Comparison of ENCODE assay signal across 19 cellular contexts in the genomic region with DNA sequence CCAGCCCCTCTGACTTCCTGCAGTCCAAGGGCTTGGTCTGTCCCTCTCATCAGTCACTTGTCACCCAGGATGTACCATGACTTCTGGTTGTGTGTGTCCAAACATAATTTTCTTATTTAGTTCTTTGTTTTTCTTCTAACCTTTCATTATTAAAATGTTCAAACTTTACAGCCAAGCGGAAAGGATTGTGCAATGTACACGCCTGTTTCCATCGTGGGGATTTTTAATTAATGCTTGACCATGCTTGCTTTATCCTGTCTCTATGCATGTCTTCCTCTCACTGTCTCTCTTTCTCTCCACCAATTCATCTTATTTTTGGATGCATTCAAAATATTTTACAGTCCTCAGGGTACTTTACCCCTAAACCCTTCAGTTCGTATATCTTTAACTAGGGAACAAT. TPM values are rescaled to one million over a fixed set of nuclear protein-coding genes. Genes with fewer than 3 reads are reported as not detected.
DNase-seq lines count a peak whose midpoint lies in the region; ATAC-seq and TF ChIP-seq lines count a peak whose summit lies in the region.
"Had no signal": no experiment of that assay in that cellular context is flagged by ENCODE, and none has a peak within 500 bp of the region (broad histone marks: within the 10 kb centered on the region; RNA-seq: fewer than 3 reads in every experiment).

No MANE protein-coding gene starts in this region.

- TF ChIP-seq CTCF in PC-9 (conservative IDR thresholded peaks at IDR 0.05) (no peak), nephron (IDR thresholded peaks at IDR 0.05; ENCODE audit: unreplicated experiment in 3 of 3) (no peak)

- H3K4me3 ChIP-seq in BLaER1 (no peak overlapping the region), PC-9 (no peak overlapping the region)
- H3K4me3 ChIP-seq: GM23248 had no signal

- no peaks in the 10 kb centered on the region for H4K20me1 ChIP-seq in BLaER1
- no peaks in the 10 kb centered on the region for H4K20me1 ChIP-seq in PC-9 (ENCODE audit: insufficient read depth)

- H3K27me3 ChIP-seq in BLaER1 (no peaks in the 10 kb centered on the region), PC-9 (ENCODE audit: insufficient read depth, low read depth) (no peaks in the 10 kb centered on the region)

- POLR2A ChIA-PET in PC-9 (lab: Charles Lee; ENCODE audit: unreplicated experiment): no interaction called here

- no peak overlapping the region for H3K4me3 Mint-ChIP-seq in nephron
- H3K4me3 Mint-ChIP-seq: CD4-positive, CD25-positive, alpha-beta regulatory T cell; CD8-positive, alpha-beta memory T cell had no signal

- BruUV-seq in PC-9 (replicated peaks; lab: Mats Ljungman, UMichigan): no TSS peak

- peaks cover 52% of the 10 kb centered on the region for H3F3A ChIP-seq in PC-9 (ENCODE audit: insufficient read depth, low read depth)

- H2AFZ ChIP-seq in PC-9: no peak overlapping the region
- H2AFZ ChIP-seq: GM23248 had no signal

- H3K9me3 Mint-ChIP-seq in nephron: no peaks in the 10 kb centered on the region
- H3K9me3 Mint-ChIP-seq: CD4-positive, CD25-positive, alpha-beta regulatory T cell; CD8-positive, alpha-beta memory T cell had no signal

- H3K4me1 ChIP-seq in BLaER1: peaks cover 37% of the 10 kb centered on the region
- peaks cover 83% of the 10 kb centered on the region for H3K4me1 ChIP-seq in PC-9 (replicated peaks; ENCODE audit: insufficient read depth)

- no peak overlapping the region for H3K27ac ChIP-seq in BLaER1
- no peak overlapping the region for H3K27ac ChIP-seq in PC-9
- H3K27ac ChIP-seq: GM23248, HL-60 had no signal

- H3K36me3 Mint-ChIP-seq in nephron (ENCODE audit: low read depth): no peaks in the 10 kb centered on the region
- H3K36me3 Mint-ChIP-seq: CD4-positive, CD25-positive, alpha-beta regulatory T cell; CD8-positive, alpha-beta memory T cell had no signal

- no peak for DNase-seq in PC-9
- peak; percentile 24 for DNase-seq in amniotic epithelial cell (ENCODE audit: low read depth)
- no peak for DNase-seq in SHP77 treated with DMSO at 0.1 percent for 48 hours (lab: John Stamatoyannopoulos, UW)
- no peak for DNase-seq in NCI-H1694 (lab: John Stamatoyannopoulos, UW)
- DNase-seq in kidney glomerular epithelial cell (lab: John Stamatoyannopoulos, UW): no peak
- DNase-seq: 8988T; C1 segment of cervical spinal cord; CD4-positive, CD25-positive, alpha-beta regulatory T cell; CD8-positive, alpha-beta memory T cell; DMS153; DMS79; GDM1; GM23248; HCEC 1CT had no signal

- H3K36me3 ChIP-seq in BLaER1: no peaks in the 10 kb centered on the region
- H3K36me3 ChIP-seq in PC-9 (ENCODE audit: low read depth): no peaks in the 10 kb centered on the region

- H3K9me3 ChIP-seq in BLaER1 (no peaks in the 10 kb centered on the region), PC-9 (ENCODE audit: insufficient read depth, low read depth) (no peaks in the 10 kb centered on the region)
- H3K9me3 ChIP-seq: Caco-2 had no signal

- H3K27me3 Mint-ChIP-seq in nephron (ENCODE audit: low read depth): peaks cover 6% of the 10 kb centered on the region
- H3K27me3 Mint-ChIP-seq: CD4-positive, CD25-positive, alpha-beta regulatory T cell had no signal

- peak overlapping the region; percentile 74 for H3K4me2 ChIP-seq in BLaER1
- peak overlapping the region; percentile 92 for H3K4me2 ChIP-seq in PC-9

- CTCF ChIA-PET in PC-9 (lab: Charles Lee): no interaction called here

- H3K79me2 ChIP-seq in PC-9 (ENCODE audit: low read depth): peaks cover 20% of the 10 kb centered on the region

- H3K9me2 ChIP-seq in PC-9 (ENCODE audit: insufficient read depth): no peaks in the 10 kb centered on the region

- ATAC-seq in HG02623 (IDR thresholded peaks at IDR 0.05; ENCODE audit: unreplicated experiment): no peak

- peak overlapping the region in 2 of 3 experiments; percentile 35 to 48 for H3K27ac Mint-ChIP-seq in nephron
- H3K27ac Mint-ChIP-seq: CD4-positive, CD25-positive, alpha-beta regulatory T cell; CD8-positive, alpha-beta memory T cell had no signal

- no peak overlapping the region for H3K9ac ChIP-seq in BLaER1
- H3K9ac ChIP-seq: GM23248 had no signal

- peaks cover 6% of the 10 kb centered on the region for H3K4me1 Mint-ChIP-seq in nephron
- H3K4me1 Mint-ChIP-seq: CD4-positive, CD25-positive, alpha-beta regulatory T cell; CD8-positive, alpha-beta memory T cell had no signal

- intact Hi-C loops in PC-9 (cut with micrococcal nuclease; ENCODE audit: unreplicated experiment): no loop called here

RNA-seq across cellular contexts. Expression of gene ZNF488, which starts 26.2 kb away (rescaled TPM):
- total RNA-seq in PC-9 (2021): 11.4 and 18.1 TPM in 2 replicates
- total RNA-seq: CD4-positive, CD25-positive, alpha-beta regulatory T cell; GM23248 had no signal
